ENCODE assay signal across 21 cellular contexts in the genomic region with DNA sequence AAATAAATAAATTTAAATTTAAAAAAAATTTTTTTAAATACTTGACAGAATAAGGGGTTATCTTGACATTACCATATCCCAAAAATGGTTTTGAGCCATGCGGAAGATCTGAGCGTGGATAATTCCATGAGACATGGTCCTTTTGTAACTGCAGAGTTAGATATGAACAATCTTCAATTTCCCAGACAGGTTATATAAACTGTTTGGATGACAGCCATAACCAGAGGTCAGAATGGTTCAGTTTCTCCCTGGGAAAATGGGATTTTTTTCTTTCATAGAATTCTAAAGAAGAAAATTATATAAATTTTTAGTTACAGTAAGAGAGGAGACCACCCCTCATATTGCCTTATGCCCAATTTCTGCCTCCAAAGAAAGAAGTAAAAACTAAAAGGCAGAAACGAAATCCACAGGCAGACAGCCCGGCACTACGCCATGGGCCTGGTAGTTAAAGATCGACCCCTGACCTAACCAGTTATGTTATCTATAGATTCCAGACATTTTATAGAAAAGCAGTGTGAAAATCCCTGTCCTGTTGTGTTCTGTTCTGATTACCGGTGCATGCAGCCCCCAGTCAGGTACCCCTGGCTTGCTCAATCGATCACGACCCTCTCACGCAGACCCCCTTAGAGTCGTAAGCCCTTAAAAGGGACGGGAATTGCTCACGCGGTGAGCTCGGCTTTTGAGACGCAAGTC. TPM values are rescaled to one million over a fixed set of nuclear protein-coding genes. Genes with fewer than 3 reads are reported as not detected.
DNase-seq lines count a peak whose midpoint lies in the region; ATAC-seq and TF ChIP-seq lines count a peak whose summit lies in the region.
"Had no signal": no experiment of that assay in that cellular context is flagged by ENCODE, and none has a peak within 500 bp of the region (broad histone marks: within the 10 kb centered on the region; RNA-seq: fewer than 3 reads in every experiment).

No MANE protein-coding gene starts in this region.

- H3F3A ChIP-seq in GM23338 (replicated peaks; ENCODE audit: low read depth), result no peaks in the 10 kb centered on the region

- 86 to 89% methylated on average over 16 of the region's 16 CpGs for WGBS in upper lobe of left lung, 2 donors

- 0 out of 2 replicates have a peak overlapping the region, but pooled peaks have one; percentile 48 for H3K27ac ChIP-seq in GM23338 (ENCODE audit: low read depth)
- no peak overlapping the region for H3K27ac ChIP-seq in upper lobe of left lung

- no peak for TF ChIP-seq EP300 in upper lobe of left lung (IDR thresholded peaks at IDR 0.05)

- no peak for TF ChIP-seq POLR2A in upper lobe of left lung (IDR thresholded peaks at IDR 0.05)

- POLR2A ChIA-PET in activated naive CD8-positive, alpha-beta T cell treated with anti-CD3 and anti-CD28 coated beads, Interleukin-2, amount 10 ng/mL, durations not matched to agents 7 days and 5 days (lab: Charles Lee), result no interaction called here

- H3K9me2 ChIP-seq in GM23338 (ENCODE audit: insufficient read depth), result no peaks in the 10 kb centered on the region
- H3K9me2 ChIP-seq: SK-N-SH had no signal

- no peak overlapping the region for H2AFZ ChIP-seq in GM23338

- ATAC-seq in GM23338 (no peak), upper lobe of left lung (ENCODE audit: low FRiP score in 2 of 2) (no peak)
- ATAC-seq in activated naive CD8-positive, alpha-beta T cell treated with anti-CD3 and anti-CD28 coated beads, Interleukin-2, amount 10 ng/mL, durations not matched to agents 7 days and 5 days (ENCODE audit: low read depth), result no peak
- ATAC-seq: gastrocnemius medialis had no signal

- H3K4me3 ChIP-seq in GM23338, result no peak overlapping the region
- H3K4me3 ChIP-seq in upper lobe of left lung, result no peak overlapping the region
- H3K4me3 ChIP-seq: gastrocnemius medialis had no signal

- H3K4me1 Mint-ChIP-seq in activated T-cell treated with anti-CD3 and anti-CD28 coated beads, Interleukin-2, amount 50 U/mL, for 24 hours (ENCODE audit: low read depth), result peaks cover 80% of the 10 kb centered on the region
- H3K4me1 Mint-ChIP-seq in GM23338, result peaks cover 23% of the 10 kb centered on the region
- peaks cover 52% of the 10 kb centered on the region for H3K4me1 Mint-ChIP-seq in activated naive CD8-positive, alpha-beta T cell treated with anti-CD3 and anti-CD28 coated beads, Interleukin-2, amount 10 ng/mL, durations not matched to agents 7 days and 5 days
- peaks cover 19% of the 10 kb centered on the region for H3K4me1 Mint-ChIP-seq in neural crest cell

- no peaks in the 10 kb centered on the region for H3K9me3 ChIP-seq in upper lobe of left lung
- H3K9me3 ChIP-seq: gastrocnemius medialis, SK-N-SH had no signal

- H3K4me1 ChIP-seq in GM23338 (ENCODE audit: insufficient read depth), result peaks cover 21% of the 10 kb centered on the region
- H3K4me1 ChIP-seq in upper lobe of left lung, result peaks cover 6 to 24% (median 17%) of the 10 kb centered on the region in 4 donors

- H3K36me3 ChIP-seq in GM23338 (ENCODE audit: insufficient read depth) (no peaks in the 10 kb centered on the region), upper lobe of left lung (no peaks in the 10 kb centered on the region)
- H3K36me3 ChIP-seq: gastrocnemius medialis had no signal

- no peaks in the 10 kb centered on the region for H3K9me3 Mint-ChIP-seq in activated T-cell treated with anti-CD3 and anti-CD28 coated beads, Interleukin-2, amount 50 U/mL, for 24 hours
- no peaks in the 10 kb centered on the region for H3K9me3 Mint-ChIP-seq in GM23338
- H3K9me3 Mint-ChIP-seq in activated naive CD8-positive, alpha-beta T cell treated with anti-CD3 and anti-CD28 coated beads, Interleukin-2, amount 10 ng/mL, durations not matched to agents 7 days and 5 days, result no peaks in the 10 kb centered on the region
- H3K9me3 Mint-ChIP-seq in neural crest cell, result no peaks in the 10 kb centered on the region
- H3K9me3 Mint-ChIP-seq: CD14-positive monocyte; dendritic cell treated with granulocyte-macrophage colony-stimulating factor and Interleukin-4, amounts not matched to agents 40 ng/mL and 50 ng/mL, for 4 days had no signal

- H3K79me2 ChIP-seq in GM23338 (replicated peaks; ENCODE audit: insufficient read depth), result peaks cover 9% of the 10 kb centered on the region; the same call in 1 of the 2 replicates

- H3K36me3 Mint-ChIP-seq in activated T-cell treated with anti-CD3 and anti-CD28 coated beads, Interleukin-2, amount 50 U/mL, for 24 hours (ENCODE audit: low read depth), result peaks cover 56% of the 10 kb centered on the region
- H3K36me3 Mint-ChIP-seq in GM23338 (ENCODE audit: low read depth), result no peaks in the 10 kb centered on the region
- H3K36me3 Mint-ChIP-seq in activated naive CD8-positive, alpha-beta T cell treated with anti-CD3 and anti-CD28 coated beads, Interleukin-2, amount 10 ng/mL, durations not matched to agents 7 days and 5 days, result peaks cover 37% of the 10 kb centered on the region
- no peaks in the 10 kb centered on the region for H3K36me3 Mint-ChIP-seq in neural crest cell (ENCODE audit: low read depth)

- no peaks in the 10 kb centered on the region for H3K27me3 Mint-ChIP-seq in activated T-cell treated with anti-CD3 and anti-CD28 coated beads, Interleukin-2, amount 50 U/mL, for 24 hours
- H3K27me3 Mint-ChIP-seq in GM23338 (ENCODE audit: insufficient read depth, low read depth, poor library complexity), result peaks cover 8% of the 10 kb centered on the region
- no peaks in the 10 kb centered on the region for H3K27me3 Mint-ChIP-seq in activated naive CD8-positive, alpha-beta T cell treated with anti-CD3 and anti-CD28 coated beads, Interleukin-2, amount 10 ng/mL, durations not matched to agents 7 days and 5 days
- no peaks in the 10 kb centered on the region for H3K27me3 Mint-ChIP-seq in neural crest cell (ENCODE audit: low read depth)
- H3K27me3 Mint-ChIP-seq: dendritic cell treated with granulocyte-macrophage colony-stimulating factor and Interleukin-4, amounts not matched to agents 40 ng/mL and 50 ng/mL, for 4 days had no signal

- H3K27me3 ChIP-seq in GM23338 (ENCODE audit: insufficient read depth), result no peaks in the 10 kb centered on the region
- H3K27me3 ChIP-seq in upper lobe of left lung, result no peaks in the 10 kb centered on the region
- H3K27me3 ChIP-seq: gastrocnemius medialis had no signal

- no peak for TF ChIP-seq CTCF in GM23338 (conservative IDR thresholded peaks at IDR 0.05; ENCODE audit: low read depth in 2 of 2)
- no peak for TF ChIP-seq CTCF in neural crest cell (conservative IDR thresholded peaks at IDR 0.05)
- no peak for TF ChIP-seq CTCF in upper lobe of left lung (IDR thresholded peaks at IDR 0.05)

- H3K27ac Mint-ChIP-seq in activated T-cell treated with anti-CD3 and anti-CD28 coated beads, Interleukin-2, amount 50 U/mL, for 24 hours, result peak overlapping the region; percentile 87
- H3K27ac Mint-ChIP-seq in GM23338, result peak overlapping the region; percentile 68
- H3K27ac Mint-ChIP-seq in activated naive CD8-positive, alpha-beta T cell treated with anti-CD3 and anti-CD28 coated beads, Interleukin-2, amount 10 ng/mL, durations not matched to agents 7 days and 5 days, result peak overlapping the region; percentile 57
- H3K27ac Mint-ChIP-seq in neural crest cell (ENCODE audit: unreplicated experiment), result no peak overlapping the region

- no peak for DNase-seq in activated T-cell treated with anti-CD3 and anti-CD28 coated beads, Interleukin-2, amount 50 U/mL, for 24 hours
- DNase-seq in activated T-cell treated with anti-CD3 and anti-CD28 coated beads for 4 hours, result no peak
- DNase-seq in GM23338 (ENCODE audit: low spot score), result no peak
- DNase-seq in activated naive CD8-positive, alpha-beta T cell treated with anti-CD3 and anti-CD28 coated beads, Interleukin-2, amount 10 ng/mL, durations not matched to agents 7 days and 5 days, result no peak
- DNase-seq in neural crest cell (ENCODE audit: low read depth, low spot score), result no peak
- DNase-seq in NCI-H1694 treated with DMSO at 0.1 percent for 48 hours (lab: John Stamatoyannopoulos, UW), result no peak
- no peak for DNase-seq in upper lobe of left lung
- DNase-seq in NCI-H774 (lab: John Stamatoyannopoulos, UW), result no peak
- DNase-seq: ACHN; DND-41; gastrocnemius medialis; mesendoderm; MV-4-11; NCI-H187 treated with DMSO at 0.1 percent for 48 hours; NCI-H446; NK-92 treated with Interleukin-12 subunit alpha and Interleukin-12 subunit beta, amount 100 ng/mL, for 24 hours; SK-N-SH; stimulated activated CD4-positive, alpha-beta T cell treated with anti-CD3 and anti-CD28 coated beads, Interleukin-4, amount 100 ng/mL, for 4 hours had no signal

- H4K20me1 ChIP-seq in GM23338 (replicated peaks; ENCODE audit: insufficient read depth), result no peaks in the 10 kb centered on the region; the same call in 1 of the 2 replicates

- H3K4me2 ChIP-seq in GM23338, result no peak overlapping the region
- H3K4me2 ChIP-seq: SK-N-SH had no signal

- peak overlapping the region; percentile 58 for H3K4me3 Mint-ChIP-seq in activated T-cell treated with anti-CD3 and anti-CD28 coated beads, Interleukin-2, amount 50 U/mL, for 24 hours
- no peak overlapping the region for H3K4me3 Mint-ChIP-seq in GM23338
- H3K4me3 Mint-ChIP-seq in activated naive CD8-positive, alpha-beta T cell treated with anti-CD3 and anti-CD28 coated beads, Interleukin-2, amount 10 ng/mL, durations not matched to agents 7 days and 5 days, result no peak overlapping the region
- H3K4me3 Mint-ChIP-seq in neural crest cell, result peak overlapping the region; percentile 29
- H3K4me3 Mint-ChIP-seq: CD14-positive monocyte had no signal

RNA-seq across cellular contexts. Expression of gene GALM, which starts 3.0 kb away (rescaled TPM):
- 14.9 and 21.6 TPM in 2 replicates for total RNA-seq in GM23338 (2014; rRNA removed; shearing (Covaris generic))
- 9.3 and 9.6 TPM in 2 replicates for polyA plus RNA-seq in GM23338 (2016; fragmentation: Nextera tagmentation; extraction: Ambion mirVana)
- 10 to 100 TPM; 28.3 to 30.2 TPM for total RNA-seq in activated naive CD8-positive, alpha-beta T cell treated with anti-CD3 and anti-CD28 coated beads, Interleukin-2, amount 10 ng/mL, durations not matched to agents 7 days and 5 days
- total RNA-seq in neural crest cell (11.3 and 12.5 TPM in 2 replicates), upper lobe of left lung (10 to 100 TPM; 13.4 to 33.1 (median 26.3) TPM)
- total RNA-seq: H4 had no signal

Comparison
In these comparisons a context has a peak if more than half of its experiments do, and no peak if none do; other contexts are left out.
1. H3K4me3 Mint-ChIP-seq: peak in activated T-cell treated with anti-CD3 and anti-CD28 coated beads, Interleukin-2, amount 50 U/mL, for 24 hours (single experiment) and neural crest cell (single experiment); none in GM23338 (single experiment) and activated naive CD8-positive, alpha-beta T cell treated with anti-CD3 and anti-CD28 coated beads, Interleukin-2, amount 10 ng/mL, durations not matched to agents 7 days and 5 days (single experiment).